ENCODE assay signal across 10 cellular contexts in genomic region chr19:41226874-41227390, GRCh38. TPM values are rescaled to one million over a fixed set of nuclear protein-coding genes. Genes with fewer than 3 reads are reported as not detected.
DNase-seq lines count a peak whose midpoint lies in the region; ATAC-seq, FAIRE-seq and TF ChIP-seq lines count a peak whose summit lies in the region.
"Had no signal": no experiment of that assay in that cellular context is flagged by ENCODE, and none has a peak within 500 bp of the region (broad histone marks: within the 10 kb centered on the region; RNA-seq: fewer than 3 reads in every experiment).

No MANE protein-coding gene starts in this region.

- H3K4me1 Mint-ChIP-seq in astrocyte (ENCODE audit: low read depth, unreplicated experiment): peaks cover 42% of the 10 kb centered on the region

- H3K4me1 ChIP-seq in astrocyte (ENCODE audit: insufficient read depth, low read length) (peaks cover 51% of the 10 kb centered on the region), lower lobe of right lung (peaks cover 19% of the 10 kb centered on the region), testis (peaks cover 33% of the 10 kb centered on the region)

- peaks cover 12% of the 10 kb centered on the region for H4K20me1 ChIP-seq in astrocyte (ENCODE audit: insufficient read depth, low read length)

- peaks cover 26% of the 10 kb centered on the region for H3K36me3 Mint-ChIP-seq in astrocyte (ENCODE audit: low read depth, unreplicated experiment)
- H3K36me3 Mint-ChIP-seq: IgD-negative memory B cell had no signal

- TF ChIP-seq POLR2A in testis (IDR thresholded peaks at IDR 0.05): no peak

- H3K9me3 ChIP-seq in astrocyte (ENCODE audit: insufficient read depth, low read depth, low read length): no peaks in the 10 kb centered on the region
- H3K9me3 ChIP-seq in lower lobe of right lung: no peaks in the 10 kb centered on the region
- no peaks in the 10 kb centered on the region for H3K9me3 ChIP-seq in testis

- no peak for ATAC-seq in lower lobe of right lung
- no peak for ATAC-seq in GM18907 (IDR thresholded peaks at IDR 0.05; ENCODE audit: unreplicated experiment)
- ATAC-seq in omental fat pad (ENCODE audit: low FRiP score): no peak

- TF ChIP-seq CTCF in astrocyte (IDR thresholded peaks at IDR 0.05; ENCODE audit: insufficient read depth, low read depth, low read length) (no peak), lower lobe of right lung (IDR thresholded peaks at IDR 0.05) (no peak), testis (IDR thresholded peaks at IDR 0.05) (no peak), omental fat pad (IDR thresholded peaks at IDR 0.05) (no peak)

- H3K36me3 ChIP-seq in astrocyte (ENCODE audit: insufficient read depth, low read length) (peaks cover 20% of the 10 kb centered on the region), lower lobe of right lung (no peaks in the 10 kb centered on the region), testis (ENCODE audit: low read depth, missing control alignments) (no peaks in the 10 kb centered on the region)

- intact Hi-C loops in lower lobe of right lung (cut with DNase I): no loop called here
- intact Hi-C loops in testis (cut with DNase I; ENCODE audit: low total_unique reads): no loop called here

- FAIRE-seq in astrocyte (lab: Jason Lieb, UNC): no peak
- FAIRE-seq: colon had no signal

- peaks cover 57% of the 10 kb centered on the region for H3K79me2 ChIP-seq in astrocyte (ENCODE audit: insufficient read depth, low read length)

- H2AFZ ChIP-seq in astrocyte (ENCODE audit: low read depth, low read length): no peak overlapping the region

- peak overlapping the region; percentile 98 for H3K27ac ChIP-seq in astrocyte (ENCODE audit: low read depth, low read length)
- peak overlapping the region; percentile 73 for H3K27ac ChIP-seq in lower lobe of right lung
- H3K27ac ChIP-seq in testis: peak overlapping the region; percentile 82 to 84

- H3K4me3 Mint-ChIP-seq in astrocyte (ENCODE audit: unreplicated experiment): peak overlapping the region; percentile 1

- H3K27ac Mint-ChIP-seq in astrocyte (ENCODE audit: unreplicated experiment): peak overlapping the region; percentile 94
- H3K27ac Mint-ChIP-seq: IgD-negative memory B cell had no signal

- peak overlapping the region; percentile 81 for H3K9ac ChIP-seq in astrocyte (ENCODE audit: low read length)

- peak; percentile 4 for DNase-seq in activated T-cell treated with anti-CD3 and anti-CD28 coated beads for 24 hours (ENCODE audit: low read depth)
- no peak for DNase-seq in activated T-cell treated with anti-CD3 and anti-CD28 coated beads, Interleukin-2, amount 50 U/mL, for 48 hours
- no peak for DNase-seq in astrocyte (ENCODE audit: low read depth)
- no peak for DNase-seq in lower lobe of right lung
- DNase-seq in testis: no peak
- no peak for DNase-seq in effector CD4-positive, alpha-beta T cell
- DNase-seq in omental fat pad (ENCODE audit: low spot score): no peak

- 29 to 34% methylated on average over 9 of the region's 9 CpGs for WGBS in testis, 2 donors

- H3K4me2 ChIP-seq in astrocyte (ENCODE audit: low read length): peak overlapping the region; percentile 84

- H3K27me3 ChIP-seq in astrocyte (ENCODE audit: insufficient read depth, low read length) (no peaks in the 10 kb centered on the region), lower lobe of right lung (ENCODE audit: low read depth) (peaks cover 19% of the 10 kb centered on the region), testis (no peaks in the 10 kb centered on the region)

- no peaks in the 10 kb centered on the region for H3K9me3 Mint-ChIP-seq in astrocyte (ENCODE audit: unreplicated experiment)

- H3K4me3 ChIP-seq in astrocyte (ENCODE audit: insufficient read depth, low read depth, low read length) (no peak overlapping the region), lower lobe of right lung (peak overlapping the region; percentile 59), testis (peak overlapping the region in 1 of 2 donors; percentile 38)

- no peaks in the 10 kb centered on the region for H3K27me3 Mint-ChIP-seq in astrocyte (ENCODE audit: low read depth, unreplicated experiment)

RNA-seq across cellular contexts. Expression of gene AXL, which starts 7.9 kb away (rescaled TPM):
- total RNA-seq in astrocyte (134 and 156 TPM in 2 replicates), lower lobe of right lung (92.7 TPM), testis (100 to 1,000 TPM in 1 of 2 donors, 10 to 100 TPM in 1; 98.2 to 150 TPM), omental fat pad (100 to 1,000 TPM in 1 of 4 donors, 10 to 100 TPM in 3; 65.8 to 141 (median 78.7) TPM)
- 56.0 TPM for polyA plus RNA-seq in testis (ENCODE audit: insufficient read depth, low read depth, low replicate concordance)

RNA-seq across cellular contexts. Expression of gene CYP2S1, which starts 33.9 kb away (rescaled TPM):
- 6.2 and 11.1 TPM in 2 replicates for total RNA-seq in astrocyte
- 11.0 TPM for total RNA-seq in lower lobe of right lung
- 1 to 10 TPM; 1.4 to 2.0 TPM for total RNA-seq in testis
- polyA plus RNA-seq in testis (ENCODE audit: insufficient read depth, low read depth, low replicate concordance): 1.6 TPM
- total RNA-seq in omental fat pad: 1 to 10 TPM in 3 of 4 donors, under 1 TPM in 1; 0.32 to 6.5 (median 5.5) TPM
- polyA plus RNA-seq: IgD-negative memory B cell had no signal

RNA-seq across cellular contexts. Expression of gene HNRNPUL1, which starts 37.2 kb away (rescaled TPM):
- 164 and 174 TPM in 2 replicates for total RNA-seq in astrocyte
- 191 TPM for total RNA-seq in lower lobe of right lung
- 100 to 1,000 TPM; 192 to 197 TPM for total RNA-seq in testis
- 230 TPM for polyA plus RNA-seq in testis (ENCODE audit: insufficient read depth, low read depth, low replicate concordance)
- 100 to 1,000 TPM in 3 of 4 donors, 10 to 100 TPM in 1; 92.5 to 173 (median 117) TPM for total RNA-seq in omental fat pad
